In genomic region chr12:46562625-46563228, GRCh38 we compare ENCODE assay signal across 9 cellular contexts.
DNase-seq lines count a peak whose midpoint lies in the region; ATAC-seq and TF ChIP-seq lines count a peak whose summit lies in the region.
"Had no signal": no experiment of that assay in that cellular context is flagged by ENCODE, and none has a peak within 500 bp of the region (broad histone marks: within the 10 kb centered on the region; RNA-seq: fewer than 3 reads in every experiment).

No MANE protein-coding gene starts in this region.

- no peak overlapping the region for H3K4me3 ChIP-seq in SJSA1
- no peak overlapping the region for H3K4me3 ChIP-seq in fibroblast of mammary gland (ENCODE audit: control insufficient read depth, low read depth, low read length)
- no peak overlapping the region for H3K4me3 ChIP-seq in skin epidermis

- no peaks in the 10 kb centered on the region for H3K27me3 ChIP-seq in SJSA1 (replicated peaks)

- DNase-seq in SKM-1 treated with dmso at 0.1 percent for 144 hours (lab: John Stamatoyannopoulos, UW; ENCODE audit: unreplicated experiment) (peak; percentile 1), SKM-1 (lab: John Stamatoyannopoulos, UW; ENCODE audit: unreplicated experiment) (no peak), SJSA1 (ENCODE audit: low read depth in 1 of 2, low spot score in 2 of 2) (peak; percentile 61 to 82), fibroblast of mammary gland (ENCODE audit: low read depth) (peak; percentile 94), cerebellum (ENCODE audit: low spot score) (no peak)
- DNase-seq: activated B cell treated with CpG ODN at 0.5 μM for 24 hours had no signal

- ATAC-seq in GM19463 (IDR thresholded peaks at IDR 0.05; ENCODE audit: unreplicated experiment) (no peak), GM18520 (IDR thresholded peaks at IDR 0.05; ENCODE audit: unreplicated experiment) (no peak)

- H3K36me3 ChIP-seq in SJSA1: no peaks in the 10 kb centered on the region

- peaks cover 21% of the 10 kb centered on the region for H3K4me1 ChIP-seq in SJSA1 (replicated peaks)

- TF ChIP-seq CTCF in fibroblast of mammary gland (conservative IDR thresholded peaks at IDR 0.05; ENCODE audit: control insufficient read depth, insufficient read depth, low read depth, low read length): no peak

- H3K9me3 ChIP-seq in SJSA1 (replicated peaks): 0 out of 2 replicates have a peak, but pooled peaks cover 2% of the 10 kb centered on the region

- H3K27ac ChIP-seq in SJSA1 (peak overlapping the region; percentile 91), skin epidermis (peak overlapping the region in 17 of 21 experiments; percentile 1 to 70 (median 54))

Comparison
In these comparisons a context has a peak if more than half of its experiments do, and no peak if none do; other contexts are left out.
1. DNase-seq: peak in SKM-1 treated with dmso at 0.1 percent for 144 hours (single experiment), SJSA1 (2 of 2) and fibroblast of mammary gland (single experiment); none in SKM-1 (single experiment) and cerebellum (single experiment).